ENCODE assay signal across 9 cellular contexts in genomic region chr5:178284095-178284675, GRCh38. TPM values are rescaled to one million over a fixed set of nuclear protein-coding genes. Genes with fewer than 3 reads are reported as not detected.
DNase-seq lines count a peak whose midpoint lies in the region; ATAC-seq, FAIRE-seq and TF ChIP-seq lines count a peak whose summit lies in the region.
"Had no signal": no experiment of that assay in that cellular context is flagged by ENCODE, and none has a peak within 500 bp of the region (broad histone marks: within the 10 kb centered on the region; RNA-seq: fewer than 3 reads in every experiment).

No MANE protein-coding gene starts in this region.

- H3K9me3 ChIP-seq in K562 (replicated peaks; ENCODE audit: control insufficient read depth, insufficient read depth, low read depth, low read length): no peaks in the 10 kb centered on the region

- H3K56ac ChIP-seq in mesendoderm (ENCODE audit: low read length): no peak overlapping the region

- in situ Hi-C loops in K562 (cut with MboI): loop anchor here (5.0 to 25.0 kb wide), 2 partner anchors 308 to 553 kb away; partner anchors contain the start of gene COL23A1

- 0% methylated on average over 3 of the region's 3 CpGs for WGBS in K562 (ENCODE audit: insufficient coverage, low coverage, missing lambda C conversion rate)
- no CpG with 5 or more reads among the region's 3 CpGs for WGBS in mesendoderm (ENCODE audit: extremely low coverage, insufficient coverage, low lambda C conversion rate)

- H3K79me1 ChIP-seq in mesendoderm (ENCODE audit: low read length): no peaks in the 10 kb centered on the region

- intact Hi-C loops in K562 (cut with micrococcal nuclease) (loop anchor here (5.0 kb wide), 2 partner anchors 268 to 553 kb away; no protein-coding TSS in a partner anchor), left ventricle myocardium superior (cut with micrococcal nuclease) (loop anchor here (5.0 kb wide), 1 partner anchor 268 kb away; no protein-coding TSS in a partner anchor)

- H3K4ac ChIP-seq in mesendoderm (ENCODE audit: low read depth, low read length): no peak overlapping the region

- no peak overlapping the region for H3K18ac ChIP-seq in mesendoderm (ENCODE audit: low read length)

- H3K4me1 ChIP-seq in K562 (replicated peaks in 1 of 2; ENCODE audit: control insufficient read depth in 2 of 2, insufficient read depth in 2 of 2, low read length in 2 of 2): peaks cover 0 to 11% of the 10 kb centered on the region in 2 experiments; a peak in 3 of 5 replicates
- no peaks in the 10 kb centered on the region for H3K4me1 ChIP-seq in mesendoderm (ENCODE audit: control insufficient read depth, low read depth, low read length)

- POLR2A ChIA-PET in K562 (lab: Yijun Ruan, JAX): no interaction called here

- TF ChIP-seq CTCF in LNCAP (IDR thresholded peaks at IDR 0.05): peak; percentile 97
- TF ChIP-seq CTCF in K562 (IDR thresholded peaks at IDR 0.05 in 2 of 3, conservative IDR thresholded peaks at IDR 0.05 in 1 of 3; ENCODE audit: insufficient read depth in 2 of 3, low read depth in 1 of 3, low read length in 3 of 3): peak; percentile 50 to 80 (median 79); a peak in 5 of 6 replicates

- H3K36me3 ChIP-seq in K562 (ENCODE audit: control insufficient read depth, insufficient read depth, low read length) (no peaks in the 10 kb centered on the region), mesendoderm (ENCODE audit: control insufficient read depth, insufficient read depth, low read length) (no peaks in the 10 kb centered on the region)

- H3K4me3 ChIP-seq in K562 (no peak overlapping the region), mesendoderm (ENCODE audit: low read length) (no peak overlapping the region)

- TF ChIP-seq POLR2A in K562 (conservative IDR thresholded peaks at IDR 0.05): no peak

- no peak for FAIRE-seq in K562 (lab: Jason Lieb, UNC)

- H4K8ac ChIP-seq in mesendoderm (ENCODE audit: low read depth, low read length): no peak overlapping the region

- no peak overlapping the region for H2BK120ac ChIP-seq in mesendoderm (ENCODE audit: low read depth, low read length)

- CTCF ChIA-PET in K562 (lab: Yijun Ruan, JAX; ENCODE audit: low intra/inter-chr PET ratio): interaction anchor here (0.9 to 1.1 kb wide), 2 partner anchors 306 to 555 kb away, joined by 3 read pairs; partner anchors contain the start of gene COL23A1

- DNase-seq in COLO829 (ENCODE audit: low spot score) (peak; percentile 8), K562 (ENCODE audit: extremely low read depth in 1 of 4, low spot score in 3 of 4) (peak; percentile 32 to 58 (median 51)), mesendoderm (peak; percentile 52), left ventricle myocardium superior (no peak)
- no peak for DNase-seq in activated CD4-positive, alpha-beta T cell treated with anti-CD3 and anti-CD28 coated beads for 4 hours
- DNase-seq: mesenchymal stem cell had no signal

- H3K23ac ChIP-seq in mesendoderm (ENCODE audit: low read length): no peak overlapping the region

- H2BK15ac ChIP-seq in mesendoderm (replicated peaks; ENCODE audit: low read depth): no peak overlapping the region

- no peak overlapping the region for H2BK5ac ChIP-seq in mesendoderm (ENCODE audit: low read length)

- H2AFZ ChIP-seq in K562 (ENCODE audit: low read depth, low read length): no peak overlapping the region

- H3K27ac ChIP-seq in K562 (ENCODE audit: extremely low read depth, low read depth, low read length) (no peak overlapping the region), mesendoderm (ENCODE audit: low read depth, low read length) (no peak overlapping the region)

- 0 out of 2 replicates have a peak, but pooled peaks cover 4% of the 10 kb centered on the region for H4K20me1 ChIP-seq in K562 (replicated peaks; ENCODE audit: control insufficient read depth, insufficient read depth, low read length)

- no peak overlapping the region for H3K4me2 ChIP-seq in K562 (ENCODE audit: insufficient read depth, low read length)
- no peak overlapping the region for H3K4me2 ChIP-seq in mesendoderm (ENCODE audit: low read length)

- H3K9me1 ChIP-seq in K562 (ENCODE audit: control insufficient read depth, insufficient read depth, low read length): no peaks in the 10 kb centered on the region

- BruUV-seq in K562 (replicated peaks; lab: Mats Ljungman, UMichigan): no TSS peak

- H3K27me3 ChIP-seq in K562 (ENCODE audit: control insufficient read depth in 2 of 2, insufficient read depth in 2 of 2, low read length in 2 of 2): peaks cover 14 to 59% of the 10 kb centered on the region in 2 experiments; a peak in 3 of 5 replicates
- H3K27me3 ChIP-seq in mesendoderm (ENCODE audit: insufficient read depth, low read length, poor library complexity): no peaks in the 10 kb centered on the region

- H3K79me2 ChIP-seq in K562 (ENCODE audit: control insufficient read depth, insufficient read depth, low read length) (no peaks in the 10 kb centered on the region), mesendoderm (ENCODE audit: control insufficient read depth, insufficient read depth, low read length) (no peaks in the 10 kb centered on the region)

- H4K5ac ChIP-seq in mesendoderm (ENCODE audit: low read length): no peak overlapping the region

- no peak overlapping the region for H2AK5ac ChIP-seq in mesendoderm (ENCODE audit: low read length)

- no peak for TF ChIP-seq EP300 in K562 (IDR thresholded peaks at IDR 0.05; ENCODE audit: low read length)

- H3K9ac ChIP-seq in K562 (ENCODE audit: insufficient read depth in 1 of 2, low read depth in 2 of 2, low read length in 2 of 2): no peak overlapping the region
- H3K9ac ChIP-seq in mesendoderm (ENCODE audit: low read length): no peak overlapping the region

- peak; percentile 69 to 76 for TF ChIP-seq RAD21 in K562 (CRISPR knock-in tag; conservative IDR thresholded peaks at IDR 0.05 in 1 of 2, IDR thresholded peaks at IDR 0.05 in 1 of 2)

- ATAC-seq in K562 (no peak), HG03432 (IDR thresholded peaks at IDR 0.05; ENCODE audit: unreplicated experiment) (no peak), HG02763 (IDR thresholded peaks at IDR 0.05; ENCODE audit: unreplicated experiment) (no peak), left ventricle myocardium superior (no peak)

TF ChIP-seq in K562, 482 proteins besides CTCF, POLR2A, EP300 and RAD21 (continues in another document):
- peak; percentile 40; the same call in 1 of the 2 replicates for TF ChIP-seq SMC3 (conservative IDR thresholded peaks at IDR 0.05; ENCODE audit: insufficient read depth, low read depth, low read length)
- peak; percentile 71; the same call in 1 of the 2 replicates for TF ChIP-seq ARID3A (IDR thresholded peaks at IDR 0.05; ENCODE audit: borderline replicate concordance, low read depth, low read length)
- peak; percentile 50; the same call in 1 of the 2 replicates for TF ChIP-seq DEAF1 (CRISPR knock-in tag; IDR thresholded peaks at IDR 0.05)

RNA-seq across cellular contexts. Expression of gene PHYKPL, which starts 51.6 kb away (rescaled TPM):
- total RNA-seq in K562 (2011; cell fraction: chromatin; rRNA removed; ENCODE audit: low replicate concordance): 203 and 378 TPM in 2 replicates
- total RNA-seq in K562 (2011; cell fraction: nucleolus; rRNA removed): 205 and 217 TPM in 2 replicates
- 219 and 287 TPM in 2 replicates for total RNA-seq in K562 (2011; cell fraction: nucleoplasm; rRNA removed)
- total RNA-seq in K562 (2014; rRNA removed): 18.6 and 21.6 TPM in 2 replicates
- 13.9 and 18.4 TPM in 2 replicates for total RNA-seq in K562 (2014; rRNA removed; fragmentation: Illumina TruSeq; extraction: Trizol)
- 16.7 and 17.1 TPM in 2 replicates for total RNA-seq in K562 (2015; rRNA removed; fragmentation: Illumina TruSeq; extraction: Trizol)
- 34.0 and 34.7 TPM in 2 replicates for total RNA-seq in K562 (2021)
- 25.6 and 40.7 TPM in 2 replicates for polyA plus RNA-seq in K562 (2011; rRNA removed)
- polyA plus RNA-seq in K562 (2011; cell fraction: cytosol; rRNA removed): 18.3 and 25.8 TPM in 2 replicates
- polyA plus RNA-seq in K562 (2011; cell fraction: nucleus; rRNA removed): 126 and 156 TPM in 2 replicates
- polyA plus RNA-seq in K562 (2012): 19.8 and 52.3 TPM in 2 replicates
- polyA plus RNA-seq in K562 (2014; fragmentation: Illumina TruSeq; extraction: Trizol): 19.6 and 20.1 TPM in 2 replicates
- 1 to 10 TPM; 4.7 to 6.5 TPM for polyA plus RNA-seq in K562 (2014; fragmentation: Nextera tagmentation; extraction: Ambion mirVana)
- 31.9 and 32.0 TPM in 2 replicates for polyA plus RNA-seq in K562 (2014; rRNA removed)
- 33.9 and 36.4 TPM in 2 replicates for polyA minus RNA-seq in K562 (2011; rRNA and poly(A)+ RNA removed)
- polyA minus RNA-seq in K562 (2011; cell fraction: cytosol; rRNA and poly(A)+ RNA removed): 9.2 and 15.5 TPM in 2 replicates
- 71.5 and 72.2 TPM in 2 replicates for polyA minus RNA-seq in K562 (2011; cell fraction: nucleus; rRNA and poly(A)+ RNA removed)
- polyA plus RNA-seq in mesendoderm (2013, experiment 1 of 2): 8.1 TPM
- 6.6 TPM for polyA plus RNA-seq in mesendoderm (2013, experiment 2 of 2)
- total RNA-seq in left ventricle myocardium superior: 40.7 TPM

Comparison
In these comparisons a context has a peak if more than half of its experiments do, and no peak if none do; other contexts are left out.
1. DNase-seq: peak in COLO829 (single experiment), K562 (4 of 4) and mesendoderm (single experiment); none in activated CD4-positive, alpha-beta T cell treated with anti-CD3 and anti-CD28 coated beads for 4 hours (0 of 2) and left ventricle myocardium superior (single experiment).